Comparison of ENCODE assay signal across 8 cellular contexts in genomic region chr3:52771334-52771681, GRCh38. TPM values are rescaled to one million over a fixed set of nuclear protein-coding genes. Genes with fewer than 3 reads are reported as not detected.
DNase-seq lines count a peak whose midpoint lies in the region; ATAC-seq, FAIRE-seq and TF ChIP-seq lines count a peak whose summit lies in the region.

No MANE protein-coding gene starts in this region.

- no peaks in the 10 kb centered on the region for H3K9me2 ChIP-seq in PC-3 (replicated peaks; ENCODE audit: low read length)

- POLR2A ChIA-PET in PC-3 (lab: Charles Lee; ENCODE audit: unreplicated experiment) = interaction anchor here (0.6 kb wide), 1 partner anchor 17 kb away, joined by 6 read pairs; no protein-coding TSS in a partner anchor

- CTCF ChIA-PET in PC-3 (lab: Charles Lee) = interaction anchor here (0.6 kb wide), 1 partner anchor 142 kb away, joined by 3 read pairs; no protein-coding TSS in a partner anchor

- FAIRE-seq in pancreas (lab: Jason Lieb, UNC) = no peak

- H3F3A ChIP-seq in PC-3 (ENCODE audit: low read length, unreplicated experiment) = no peaks in the 10 kb centered on the region

- peak overlapping the region; percentile 85 for H3K9ac ChIP-seq in PC-3 (ENCODE audit: low read length)

- H3K79me2 ChIP-seq in PC-3 (ENCODE audit: low read length) = peaks cover 32% of the 10 kb centered on the region

- H3K27ac ChIP-seq in PC-3 (ENCODE audit: low read length) (peak overlapping the region; percentile 33; the same call in 1 of the 2 replicates), esophagus muscularis mucosa (replicated peaks in 1 of 4) (peak overlapping the region; percentile 72 to 83 (median 74)), pancreas (peak overlapping the region; percentile 54 to 81 (median 72))

- intact Hi-C loops in PC-3 (cut with micrococcal nuclease) = loop anchor here (10.0 kb wide), 1 partner anchor 293 kb away; no protein-coding TSS in a partner anchor
- intact Hi-C loops in esophagus muscularis mucosa (cut with DNase I) = loop anchor here (5.0 to 10.0 kb wide), 4 partner anchors 76 to 303 kb away; partner anchors contain the start of gene STIMATE
- intact Hi-C loops in pancreas (cut with DNase I) = no loop called here

- H3K27me3 ChIP-seq in PC-3 (ENCODE audit: low read length) (no peaks in the 10 kb centered on the region), esophagus muscularis mucosa (no peaks in the 10 kb centered on the region), pancreas (no peaks in the 10 kb centered on the region)

- peak; percentile 12 for ATAC-seq in GM21619 (IDR thresholded peaks at IDR 0.05; ENCODE audit: unreplicated experiment)
- ATAC-seq in PC-3 = peak; percentile 7
- peak; percentile 10 to 18 (median 17) for ATAC-seq in pancreas
- ATAC-seq in HG03280 (IDR thresholded peaks at IDR 0.05; ENCODE audit: unreplicated experiment) = no peak

- peak overlapping the region; percentile 83 for H3K4me3 ChIP-seq in PC-3 (ENCODE audit: low read length)
- peak overlapping the region; percentile 74 to 95 (median 94) for H3K4me3 ChIP-seq in esophagus muscularis mucosa
- H3K4me3 ChIP-seq in pancreas = peak overlapping the region; percentile 34 to 93 (median 74)

- no peak for TF ChIP-seq EP300 in esophagus muscularis mucosa (IDR thresholded peaks at IDR 0.05)

- H3K9me3 ChIP-seq in PC-3 (ENCODE audit: low read length) (no peaks in the 10 kb centered on the region), esophagus muscularis mucosa (no peaks in the 10 kb centered on the region), pancreas (no peaks in the 10 kb centered on the region)

- DNase-seq in PC-3 (no peak), esophagus muscularis mucosa (ENCODE audit: extremely low spot score) (no peak), pancreas (no peak), ecto neural progenitor cell (ENCODE audit: low spot score) (no peak), GM19238 (ENCODE audit: insufficient read length, low spot score) (no peak)
- DNase-seq in stimulated activated CD4-positive, alpha-beta T cell treated with anti-CD3 and anti-CD28 coated beads, Interleukin-2, amount 100 ng/mL, for 48 hours = no peak

- BruUV-seq in PC-3 (replicated peaks; lab: Mats Ljungman, UMichigan) = TSS peak; percentile 99

- H2AFZ ChIP-seq in PC-3 (ENCODE audit: low read length) = peak overlapping the region; percentile 93

- H3K4me1 ChIP-seq in PC-3 (ENCODE audit: insufficient read depth, low read length) = peaks cover 13% of the 10 kb centered on the region
- H3K4me1 ChIP-seq in esophagus muscularis mucosa = peaks cover 13 to 21% (median 19%) of the 10 kb centered on the region in 4 donors
- H3K4me1 ChIP-seq in pancreas = peaks cover 7 to 11% (median 8%) of the 10 kb centered on the region in 3 donors

- no peaks in the 10 kb centered on the region for H4K20me1 ChIP-seq in PC-3 (ENCODE audit: low read length)

- TF ChIP-seq CTCF in PC-3 (conservative IDR thresholded peaks at IDR 0.05; ENCODE audit: low read depth, low read length) (no peak), esophagus muscularis mucosa (IDR thresholded peaks at IDR 0.05) (no peak), pancreas (IDR thresholded peaks at IDR 0.05) (no peak)

- TF ChIP-seq POLR2A in esophagus muscularis mucosa (IDR thresholded peaks at IDR 0.05; ENCODE audit: low read depth) = no peak

- H3K36me3 ChIP-seq in PC-3 (ENCODE audit: low read depth, low read length) (peaks cover 5% of the 10 kb centered on the region; the same call in 1 of the 2 replicates), esophagus muscularis mucosa (peaks cover 0 to 22% (median 8%) of the 10 kb centered on the region in 4 donors), pancreas (no peaks in the 10 kb centered on the region)

- peak overlapping the region; percentile 98 for H3K4me2 ChIP-seq in PC-3 (ENCODE audit: low read length)

- 46% methylated on average over 5 of the region's 5 CpGs for WGBS in esophagus muscularis mucosa
- WGBS in pancreas, 2 donors = 48 to 53% methylated on average over 5 of the region's 5 CpGs

RNA-seq across cellular contexts. Expression of gene NEK4, which starts 0.6 kb away (rescaled TPM):
- total RNA-seq in PC-3 (2014; rRNA removed) (26.6 and 33.6 TPM in 2 replicates), esophagus muscularis mucosa (10 to 100 TPM; 19.1 to 29.2 (median 23.6) TPM), pancreas (10 to 100 TPM; 12.2 to 22.0 (median 16.1) TPM)
- polyA plus RNA-seq in pancreas = 1 to 10 TPM; 4.0 to 5.0 TPM

RNA-seq across cellular contexts. Expression of gene ITIH1, which starts 6.1 kb away (rescaled TPM):
- total RNA-seq in PC-3 (2014; rRNA removed) = not detected in 2 replicates
- not detected for total RNA-seq in esophagus muscularis mucosa
- 1 to 10 TPM in 1 of 6 donors, under 1 TPM in 4, not detected in 1; 0.32 to 1.9 (median 0.43) TPM for total RNA-seq in pancreas
- 1 to 10 TPM; 1.1 to 1.2 TPM for polyA plus RNA-seq in pancreas

RNA-seq across cellular contexts. Expression of gene ITIH3, which starts 23.3 kb away (rescaled TPM):
- total RNA-seq in PC-3 (2014; rRNA removed) (not detected in 2 replicates), esophagus muscularis mucosa (1 to 10 TPM in 2 of 4 donors, under 1 TPM in 2; 0.83 to 3.2 (median 1.5) TPM), pancreas (1 to 10 TPM in 1 of 6 donors, under 1 TPM in 3, not detected in 2; 0.29 to 1.9 (median 0.72) TPM)
- polyA plus RNA-seq in pancreas = 1 to 10 TPM; 1.7 to 2.1 TPM

RNA-seq across cellular contexts. Expression of gene ITIH4, which starts 59.2 kb away (rescaled TPM):
- total RNA-seq in PC-3 (2014; rRNA removed) = 0.80 TPM in 1 of 2 replicates, not detected in the other
- total RNA-seq in esophagus muscularis mucosa = 1 to 10 TPM; 2.0 to 4.6 (median 2.8) TPM
- 100 to 1,000 TPM in 2 of 6 donors, 10 to 100 TPM in 4; 16.2 to 276 (median 77.1) TPM for total RNA-seq in pancreas
- 100 to 1,000 TPM in 1 of 2 donors, 10 to 100 TPM in 1; 64.3 to 249 TPM for polyA plus RNA-seq in pancreas

Comparison
In these comparisons a context has a peak if more than half of its experiments do, and no peak if none do; other contexts are left out.
1. intact Hi-C loops: an anchor here in PC-3 (10.0 kb wide) and esophagus muscularis mucosa (5.0 to 10.0 kb wide); none called in pancreas.